8 cellular contexts compared by ENCODE assay signal in the genomic region with DNA sequence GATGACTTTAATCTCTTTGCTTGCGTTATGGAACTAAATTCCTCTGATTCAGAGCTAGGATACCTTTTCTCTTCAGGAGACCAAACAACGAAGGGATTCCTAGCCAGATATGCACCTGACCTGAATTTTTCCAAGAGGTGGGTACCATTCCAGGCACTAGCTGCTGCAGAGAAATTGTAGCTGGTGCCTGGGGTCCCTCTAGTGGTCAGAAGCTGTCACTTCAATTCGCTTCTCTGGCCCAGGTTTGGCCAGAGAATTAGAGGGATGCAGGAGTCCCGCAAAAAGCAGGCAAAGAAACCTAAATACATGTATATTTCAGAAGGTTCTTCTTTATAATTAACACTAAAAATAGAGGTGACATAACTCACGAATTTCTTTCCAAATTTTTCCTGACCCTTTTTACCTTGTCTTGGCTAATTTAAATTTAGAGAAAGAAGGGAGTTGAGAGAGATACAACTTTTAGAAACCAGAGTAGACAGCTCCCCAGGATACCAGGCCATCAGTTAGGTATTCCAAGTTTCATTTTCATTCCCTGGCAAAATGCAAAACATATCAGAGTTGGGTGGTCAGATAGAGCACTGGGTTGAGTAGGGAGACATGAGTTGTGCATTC. TPM values are rescaled to one million over a fixed set of nuclear protein-coding genes. Genes with fewer than 3 reads are reported as not detected.
DNase-seq lines count a peak whose midpoint lies in the region; ATAC-seq, FAIRE-seq and TF ChIP-seq lines count a peak whose summit lies in the region.

No MANE protein-coding gene starts in this region.

- H3K4me1 ChIP-seq in A673 (ENCODE audit: insufficient read depth, low read length, poor library complexity, severe bottlenecking): no peaks in the 10 kb centered on the region
- no peaks in the 10 kb centered on the region for H3K4me1 ChIP-seq in thoracic aorta (ENCODE audit: control insufficient read depth in 1 of 2, low read depth in 2 of 2)

- H3K9ac ChIP-seq in SU-DHL-6 (ENCODE audit: low read length): no peak overlapping the region

- H3K4me3 ChIP-seq in A673 (ENCODE audit: low read depth, low read length, poor library complexity, severe bottlenecking) (no peak overlapping the region), SU-DHL-6 (ENCODE audit: insufficient read depth, low read length, poor library complexity, severe bottlenecking) (no peak overlapping the region), cardiac fibroblast (replicated peaks in 1 of 2; ENCODE audit: low read depth in 2 of 2, low read length in 2 of 2) (no peak overlapping the region), thoracic aorta (no peak overlapping the region)

- H3F3A ChIP-seq in SU-DHL-6 (ENCODE audit: insufficient read depth): no peaks in the 10 kb centered on the region

- H3K9me3 ChIP-seq in A673 (ENCODE audit: low read depth, low read length, poor library complexity, severe bottlenecking) (no peaks in the 10 kb centered on the region), SU-DHL-6 (ENCODE audit: insufficient read depth, low read length) (no peaks in the 10 kb centered on the region), thoracic aorta (no peaks in the 10 kb centered on the region)

- DNase-seq in A673 (ENCODE audit: low spot score) (peak; percentile 49), GM10266 (ENCODE audit: extremely low spot score) (peak; percentile 48), HTR-8/SVneo (ENCODE audit: insufficient read length, low spot score) (peak; percentile 41), cardiac fibroblast (ENCODE audit: low read depth in 2 of 2) (peak; percentile 55 to 62), lung microvascular endothelial cell (ENCODE audit: low read depth in 2 of 2) (peak; percentile 45 to 55), thoracic aorta (ENCODE audit: low spot score) (no peak)

- TF ChIP-seq CTCF in A673 (conservative IDR thresholded peaks at IDR 0.05; ENCODE audit: low read depth, low read length): peak; percentile 88
- peak; percentile 86 for TF ChIP-seq CTCF in GM10266 (IDR thresholded peaks at IDR 0.05; ENCODE audit: control insufficient read depth, insufficient read depth, low read depth, missing control alignments)
- peak; percentile 81 for TF ChIP-seq CTCF in SU-DHL-6 (IDR thresholded peaks at IDR 0.05; ENCODE audit: insufficient read depth, low read length, poor library complexity, severe bottlenecking)
- peak; percentile 93 for TF ChIP-seq CTCF in cardiac fibroblast (IDR thresholded peaks at IDR 0.05; ENCODE audit: low read depth, low read length)
- TF ChIP-seq CTCF in thoracic aorta (IDR thresholded peaks at IDR 0.05): peak; percentile 79

- CTCF ChIA-PET in A673 (lab: Charles Lee): interaction anchor here (0.7 to 1.4 kb wide), 5 partner anchors 11 to 677 kb away, joined by 3 to 4 read pairs (median 3); no protein-coding TSS in a partner anchor

- H3K9me2 ChIP-seq in SU-DHL-6 (replicated peaks; ENCODE audit: insufficient read depth, low read length): no peaks in the 10 kb centered on the region

- POLR2A ChIA-PET in A673 (lab: Charles Lee; ENCODE audit: low non-redundant PET): no interaction called here

- H3K36me3 ChIP-seq in A673 (ENCODE audit: insufficient read depth, low read length, poor library complexity, severe bottlenecking) (no peaks in the 10 kb centered on the region), SU-DHL-6 (ENCODE audit: low read length) (no peaks in the 10 kb centered on the region), thoracic aorta (no peaks in the 10 kb centered on the region)

- H3K27ac ChIP-seq in A673 (ENCODE audit: low read depth, low read length, poor library complexity, severe bottlenecking) (no peak overlapping the region), SU-DHL-6 (ENCODE audit: low read depth, low read length) (no peak overlapping the region), thoracic aorta (no peak overlapping the region)

- H3K79me2 ChIP-seq in SU-DHL-6 (ENCODE audit: insufficient read depth, low read length): no peaks in the 10 kb centered on the region

- BruUV-seq in A673 (replicated peaks; lab: Mats Ljungman, UMichigan): no TSS peak

- intact Hi-C loops in A673 (cut with micrococcal nuclease; ENCODE audit: unreplicated experiment): loop anchor here (2.0 to 10.0 kb wide), 2 partner anchors 677 to 791 kb away; no protein-coding TSS in a partner anchor

- peaks cover 51% of the 10 kb centered on the region for H3K27me3 ChIP-seq in A673 (replicated peaks; ENCODE audit: insufficient read depth, low read depth, low read length, poor library complexity)
- no peaks in the 10 kb centered on the region for H3K27me3 ChIP-seq in SU-DHL-6 (ENCODE audit: low read length)
- H3K27me3 ChIP-seq in thoracic aorta (replicated peaks; ENCODE audit: insufficient read depth): no peaks in the 10 kb centered on the region

- no peak for FAIRE-seq in HTR-8/SVneo (lab: Jason Lieb, UNC)

- H3K4me2 ChIP-seq in SU-DHL-6 (ENCODE audit: low read depth, low read length, poor library complexity, severe bottlenecking): no peak overlapping the region

- H4K20me1 ChIP-seq in SU-DHL-6 (ENCODE audit: low read depth, low read length): no peaks in the 10 kb centered on the region

- ATAC-seq in thoracic aorta (ENCODE audit: insufficient number of reproducible peaks, low FRiP score, low read depth): no peak
- ATAC-seq in GM19023 (IDR thresholded peaks at IDR 0.05; ENCODE audit: unreplicated experiment): no peak

- no peak overlapping the region for H2AFZ ChIP-seq in SU-DHL-6 (ENCODE audit: low read depth, low read length, severe bottlenecking)

RNA-seq across cellular contexts. Expression of a gene that starts 9.6 kb away (rescaled TPM):
- total RNA-seq in A673 (2021): not detected in 2 replicates
- under 0.01 TPM in 1 of 2 replicates, not detected in the other for total RNA-seq in lung microvascular endothelial cell
- total RNA-seq in thoracic aorta: 100 to 1,000 TPM; 123 to 177 TPM

RNA-seq across cellular contexts. Expression of a gene that starts 42.8 kb away (rescaled TPM):
- total RNA-seq in A673 (2021): not detected in 2 replicates
- under 0.01 and 0.40 TPM in 2 replicates for total RNA-seq in lung microvascular endothelial cell
- 1 to 10 TPM; 7.2 to 8.7 TPM for total RNA-seq in thoracic aorta

Comparison
In these comparisons a context has a peak if more than half of its experiments do, and no peak if none do; other contexts are left out.
1. RNA of a gene that starts 9.6 kb away (total RNA-seq): 123 to 177 TPM in thoracic aorta; not detected in A673 and under 0.01 TPM in lung microvascular endothelial cell; every median in the first group is over 100 times any median in the second.
2. Peak in every context shown above with its lines, with median percentiles within 50 percentile points of each other: CTCF ChIP-seq.